20 cellular contexts compared by ENCODE assay signal in genomic region chr6:82436740-82437139, GRCh38.
"Had no signal": no experiment of that assay in that cellular context is flagged by ENCODE, and none has a peak within 500 bp of the region (broad histone marks: within the 10 kb centered on the region; RNA-seq: fewer than 3 reads in every experiment).

No MANE protein-coding gene starts in this region.

- DNase-seq: Kasumi-1, MM.1S, NCI-H1092 treated with DMSO at 0.1 percent for 48 hours, NCI-H1436, NCI-H187, NCI-H2081 treated with DMSO at 0.1 percent for 48 hours, NCI-H2171, NCI-H226, NCI-H446, NCI-H510A, NCI-H524 treated with DMSO at 0.1 percent for 48 hours, NCI-H774, Right ventricle myocardium superior, RPMI8226, SIG-M5, T-helper 2 cell had no signal

- ATAC-seq: K562 had no signal

- H3K36me3 ChIP-seq: SJSA1 had no signal

- H3K27ac ChIP-seq: KMS-11, SJSA1, SK-N-MC had no signal

- H3K27me3 ChIP-seq: SJSA1 had no signal

- H3K9me3 ChIP-seq: SJSA1 had no signal

- H3K4me3 ChIP-seq: K562, SJSA1, SK-N-MC had no signal
